ENCODE assay signal across 13 cellular contexts in genomic region chr11:65438257-65439151, GRCh38. TPM values are rescaled to one million over a fixed set of nuclear protein-coding genes. Genes with fewer than 3 reads are reported as not detected.
A peak's percentile ranks its signal among the peaks of the same experiment; 100 is the strongest.
DNase-seq lines count a peak whose midpoint lies in the region; ATAC-seq and TF ChIP-seq lines count a peak whose summit lies in the region.
"Had no signal": no experiment of that assay in that cellular context is flagged by ENCODE, and none has a peak within 500 bp of the region (broad histone marks: within the 10 kb centered on the region; RNA-seq: fewer than 3 reads in every experiment).

No MANE protein-coding gene starts in this region.

- intact Hi-C loops in prostate gland (cut with DNase I) = no loop called here

- in situ Hi-C loops in G401 (cut with HindIII; ENCODE audit: low sequenced_read_pairs) = no loop called here

- TF ChIP-seq POLR2A in prostate gland (IDR thresholded peaks at IDR 0.05) = no peak

- H3K27me3 ChIP-seq in OCI-LY1 (ENCODE audit: insufficient read depth, low read length) = no peaks in the 10 kb centered on the region
- no peaks in the 10 kb centered on the region for H3K27me3 ChIP-seq in prostate gland (replicated peaks; ENCODE audit: insufficient read depth)

- peaks cover 14% of the 10 kb centered on the region; the same call in 1 of the 2 replicates for H3K79me2 ChIP-seq in OCI-LY1 (ENCODE audit: insufficient read depth, low read length)

- no peak overlapping the region for H3K9ac ChIP-seq in OCI-LY1 (ENCODE audit: low read length)

- DNase-seq in G401 (ENCODE audit: low spot score) = peak; percentile 15
- DNase-seq in coronary artery (ENCODE audit: low spot score) = no peak
- no peak for DNase-seq in prostate gland (ENCODE audit: low spot score)
- DNase-seq in MV-4-11 (lab: John Stamatoyannopoulos, UW) = no peak
- DNase-seq in type B pancreatic cell (ENCODE audit: extremely low spot score, unreplicated experiment) = no peak
- DNase-seq: activated CD4-positive, alpha-beta T cell treated with anti-CD3 and anti-CD28 coated beads for 4 hours; GDM1; Kasumi-1; stimulated activated CD4-positive, alpha-beta T cell treated with anti-CD3 and anti-CD28 coated beads, Interleukin-12 subunit alpha, Interleukin-12 subunit beta, amount 100 ng/mL, for 4 hours had no signal

- H3K36me3 ChIP-seq in OCI-LY1 (ENCODE audit: insufficient read depth, low read length) (peaks cover 56% of the 10 kb centered on the region), prostate gland (no peaks in the 10 kb centered on the region)

- peaks cover 30% of the 10 kb centered on the region for H3K4me1 Mint-ChIP-seq in type B pancreatic cell (ENCODE audit: unreplicated experiment)

- H3K27ac ChIP-seq in OCI-LY1 (ENCODE audit: low read depth, low read length, poor library complexity, severe bottlenecking) (peak overlapping the region; percentile 94), coronary artery (peak overlapping the region in 1 of 2 donors; percentile 40), prostate gland (peak overlapping the region; percentile 26 to 100)

- H3K4me2 ChIP-seq in OCI-LY1 (ENCODE audit: low read length) = no peak overlapping the region

- H2AFZ ChIP-seq in OCI-LY1 (ENCODE audit: low read length) = no peak overlapping the region

- H3K27ac Mint-ChIP-seq in type B pancreatic cell = no peak overlapping the region
- H3K27ac Mint-ChIP-seq: dendritic cell treated with granulocyte-macrophage colony-stimulating factor and Interleukin-4, amounts not matched to agents 40 ng/mL and 50 ng/mL, for 4 days had no signal

- no peaks in the 10 kb centered on the region for H3K9me2 ChIP-seq in OCI-LY1 (ENCODE audit: low read depth, low read length)

- H3K4me1 ChIP-seq in OCI-LY1 (ENCODE audit: insufficient read depth, low read length, severe bottlenecking) (peaks cover 69% of the 10 kb centered on the region), prostate gland (replicated peaks) (no peaks in the 10 kb centered on the region)

- no peaks in the 10 kb centered on the region for H3F3A ChIP-seq in OCI-LY1 (ENCODE audit: insufficient read depth, low read length)

- no peaks in the 10 kb centered on the region for H3K9me3 Mint-ChIP-seq in type B pancreatic cell
- H3K9me3 Mint-ChIP-seq: dendritic cell treated with granulocyte-macrophage colony-stimulating factor and Interleukin-4, amounts not matched to agents 40 ng/mL and 50 ng/mL, for 4 days had no signal

- no peak for TF ChIP-seq CTCF in OCI-LY1 (IDR thresholded peaks at IDR 0.05; ENCODE audit: low read length)
- TF ChIP-seq CTCF in coronary artery (IDR thresholded peaks at IDR 0.05) = no peak
- no peak for TF ChIP-seq CTCF in prostate gland (IDR thresholded peaks at IDR 0.05)
- TF ChIP-seq CTCF in type B pancreatic cell (conservative IDR thresholded peaks at IDR 0.05) = no peak

- H3K36me3 Mint-ChIP-seq in type B pancreatic cell = peaks cover 38% of the 10 kb centered on the region

- 91% methylated on average over 9 of the region's 9 CpGs for WGBS in prostate gland

- no peaks in the 10 kb centered on the region for H3K27me3 Mint-ChIP-seq in type B pancreatic cell
- H3K27me3 Mint-ChIP-seq: dendritic cell treated with granulocyte-macrophage colony-stimulating factor and Interleukin-4, amounts not matched to agents 40 ng/mL and 50 ng/mL, for 4 days had no signal

- ATAC-seq in GM19023 (IDR thresholded peaks at IDR 0.05; ENCODE audit: unreplicated experiment) (no peak), HG03378 (IDR thresholded peaks at IDR 0.05; ENCODE audit: unreplicated experiment) (no peak)

- H3K4me3 Mint-ChIP-seq in type B pancreatic cell = no peak overlapping the region

- no peaks in the 10 kb centered on the region for H3K9me3 ChIP-seq in OCI-LY1 (ENCODE audit: low read length)
- H3K9me3 ChIP-seq in prostate gland = no peaks in the 10 kb centered on the region

- no peak overlapping the region for H3K4me3 ChIP-seq in OCI-LY1 (ENCODE audit: low read depth, low read length, poor library complexity, severe bottlenecking)
- peak overlapping the region; percentile 13 for H3K4me3 ChIP-seq in coronary artery
- no peak overlapping the region for H3K4me3 ChIP-seq in prostate gland

- no peaks in the 10 kb centered on the region; the same call in 1 of the 2 replicates for H4K20me1 ChIP-seq in OCI-LY1 (ENCODE audit: insufficient read depth, low read length)

RNA-seq across cellular contexts. Expression of gene NEAT1, which starts 15.9 kb away (rescaled TPM):
- total RNA-seq in G401 (2014; rRNA removed; shearing (Covaris generic)) = 4.4 and 12.4 TPM in 2 replicates
- 1,000 to 10,000 TPM in 1 of 2 donors, 100 to 1,000 TPM in 1; 110 to 1,326 TPM for total RNA-seq in prostate gland
- total RNA-seq in type B pancreatic cell (ENCODE audit: low replicate concordance) = 229 and 395 TPM in 2 replicates

RNA-seq across cellular contexts. Expression of gene FRMD8, which starts 52.1 kb away (rescaled TPM):
- total RNA-seq in G401 (2014; rRNA removed; shearing (Covaris generic)) = 31.1 and 40.1 TPM in 2 replicates
- total RNA-seq in prostate gland (100 to 1,000 TPM in 1 of 2 donors, 10 to 100 TPM in 1; 36.1 to 106 TPM), type B pancreatic cell (ENCODE audit: low replicate concordance) (35.0 and 41.8 TPM in 2 replicates)

RNA-seq across cellular contexts. Expression of gene SLC25A45, which starts 56.1 kb away (rescaled TPM):
- 1.1 TPM in 1 of 2 replicates, not detected in the other for total RNA-seq in G401 (2014; rRNA removed; shearing (Covaris generic))
- 10 to 100 TPM; 11.7 to 13.3 TPM for total RNA-seq in prostate gland
- total RNA-seq in type B pancreatic cell (ENCODE audit: low replicate concordance) = 1.9 and 5.6 TPM in 2 replicates
